Comparison of ENCODE assay signal across 15 cellular contexts in the genomic region with DNA sequence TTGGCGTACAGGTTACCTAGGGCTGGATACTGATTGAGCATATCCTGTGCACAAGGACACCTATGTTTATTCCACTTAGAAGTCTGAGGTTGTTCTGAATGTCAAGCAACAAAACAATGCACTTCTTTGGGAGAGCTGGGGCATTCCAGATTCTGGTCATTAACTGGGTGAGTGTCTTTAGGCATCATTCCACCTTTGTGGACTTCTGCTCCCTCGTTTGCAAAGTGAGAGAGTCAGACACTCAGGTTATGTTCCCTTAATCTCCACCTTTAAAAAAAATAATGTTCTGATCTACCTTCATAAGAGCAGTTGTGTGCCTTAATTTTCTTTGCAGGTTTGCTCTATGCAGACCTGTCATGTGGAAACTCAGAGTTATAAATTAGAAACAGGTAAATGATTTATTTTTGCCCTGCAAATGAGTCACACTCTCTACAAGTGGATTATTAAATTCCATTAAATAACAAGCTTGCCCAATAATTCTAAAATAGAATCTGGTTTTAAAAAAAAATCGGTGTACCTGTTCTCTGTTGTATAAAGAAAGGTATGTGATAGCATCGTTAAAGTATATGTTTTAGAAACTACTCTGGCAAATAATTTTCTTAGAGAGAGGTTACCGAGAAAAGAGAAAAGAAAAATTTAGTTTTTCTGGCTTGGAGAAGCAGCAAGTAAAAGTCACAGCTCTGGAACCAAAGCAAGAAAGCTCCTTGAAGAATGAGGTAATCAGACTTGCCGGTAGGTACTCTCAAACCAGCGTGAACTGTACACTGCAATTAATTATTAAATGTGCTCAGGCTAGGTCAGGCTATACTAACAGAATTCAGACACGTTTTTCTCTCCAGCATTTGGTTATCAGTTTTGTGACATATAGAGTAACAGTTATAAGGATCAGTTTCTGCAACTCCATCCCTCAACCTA.
DNase-seq lines count a peak whose midpoint lies in the region; ATAC-seq and TF ChIP-seq lines count a peak whose summit lies in the region.
"Had no signal": no experiment of that assay in that cellular context is flagged by ENCODE, and none has a peak within 500 bp of the region (broad histone marks: within the 10 kb centered on the region; RNA-seq: fewer than 3 reads in every experiment).

No MANE protein-coding gene starts in this region.

- H3K4me1 ChIP-seq in adrenal gland (replicated peaks in 1 of 2) (peaks cover 38 to 82% of the 10 kb centered on the region in 2 donors), thyroid gland (peaks cover 47 to 63% of the 10 kb centered on the region in 2 donors)

- H3K36me3 ChIP-seq in adrenal gland (replicated peaks in 1 of 2) (no peaks in the 10 kb centered on the region), thyroid gland (no peaks in the 10 kb centered on the region)

- WGBS in adrenal gland, 4 donors: 44 to 52% (median 47%) methylated on average over 8 of the region's 8 CpGs
- 36 to 42% methylated on average over 8 of the region's 8 CpGs for WGBS in thyroid gland, 2 donors

- ATAC-seq in HG02610 (IDR thresholded peaks at IDR 0.05; ENCODE audit: unreplicated experiment) (no peak), GM21576 (IDR thresholded peaks at IDR 0.05; ENCODE audit: unreplicated experiment) (no peak)
- ATAC-seq: activated CD8-positive, alpha-beta T cell treated with anti-CD3 and anti-CD28 coated beads, Interleukin-2, amount 10 ng/mL, durations not matched to agents 7 days and 5 days; CD8-positive, alpha-beta T cell had no signal

- intact Hi-C loops in adrenal gland (cut with DNase I) (no loop called here), thyroid gland (cut with DNase I) (no loop called here)

- H3K27me3 ChIP-seq in adrenal gland: no peaks in the 10 kb centered on the region
- H3K27me3 ChIP-seq in thyroid gland: no peaks in the 10 kb centered on the region

- TF ChIP-seq CTCF in adrenal gland (IDR thresholded peaks at IDR 0.05) (no peak), thyroid gland (IDR thresholded peaks at IDR 0.05) (no peak)

- H3K4me3 ChIP-seq in adrenal gland (no peak overlapping the region), thyroid gland (replicated peaks in 1 of 3) (no peak overlapping the region)
- H3K4me3 ChIP-seq: skin epidermis had no signal

- no peaks in the 10 kb centered on the region for H3K9me3 ChIP-seq in adrenal gland (replicated peaks in 1 of 3)
- no peaks in the 10 kb centered on the region for H3K9me3 ChIP-seq in thyroid gland

- no peak for TF ChIP-seq POLR2A in adrenal gland (IDR thresholded peaks at IDR 0.05)
- TF ChIP-seq POLR2A in thyroid gland (IDR thresholded peaks at IDR 0.05): no peak

- DNase-seq in NCI-H2107 (lab: John Stamatoyannopoulos, UW): peak; percentile 0
- no peak for DNase-seq in NCI-H2107 treated with DMSO at 0.1 percent for 48 hours (lab: John Stamatoyannopoulos, UW; ENCODE audit: unreplicated experiment)
- no peak for DNase-seq in adrenal gland
- DNase-seq in left kidney (ENCODE audit: low read depth, low spot score): peak; percentile 73
- DNase-seq in thyroid gland: no peak
- no peak for DNase-seq in epidermal melanocyte (ENCODE audit: insufficient read length, low spot score)
- DNase-seq: 8988T; activated CD8-positive, alpha-beta T cell treated with anti-CD3 and anti-CD28 coated beads, Interleukin-2, amount 10 ng/mL, durations not matched to agents 7 days and 5 days; activated gamma-delta T cell; CD8-positive, alpha-beta T cell; glutamatergic neuron; HFFc6 had no signal

- H3K27ac ChIP-seq in adrenal gland (peak overlapping the region in 4 of 5 donors; percentile 36 to 90 (median 53)), thyroid gland (peak overlapping the region; percentile 69 to 80 (median 70))

Comparison
In these comparisons a context has a peak if more than half of its experiments do, and no peak if none do; other contexts are left out.
1. DNase-seq: peak in NCI-H2107 (single experiment) and left kidney (single experiment); none in NCI-H2107 treated with DMSO at 0.1 percent for 48 hours (single experiment), adrenal gland (0 of 7), thyroid gland (0 of 2) and epidermal melanocyte (single experiment).